ENCODE assay signal across 14 cellular contexts in the genomic region with DNA sequence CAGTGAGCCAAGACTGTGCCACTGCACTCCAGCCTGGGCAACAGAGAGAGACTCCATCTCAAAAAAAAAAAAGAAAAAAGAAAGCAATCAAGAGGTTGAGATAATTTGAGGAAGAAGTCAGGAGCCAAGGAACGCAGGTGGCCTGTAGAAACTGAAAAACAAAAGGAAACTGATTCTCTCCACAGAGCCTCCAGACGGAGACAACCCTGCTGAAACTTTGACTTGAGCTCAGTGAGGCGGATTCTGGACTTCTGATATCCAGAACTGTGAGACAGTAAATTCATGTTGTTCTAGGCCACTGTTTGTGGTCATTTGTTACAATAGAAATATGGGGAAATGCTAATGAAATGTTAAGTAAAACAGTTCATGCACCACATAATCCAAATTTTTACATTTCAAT. TPM values are rescaled to one million over a fixed set of nuclear protein-coding genes. Genes with fewer than 3 reads are reported as not detected.
"Had no signal": no experiment of that assay in that cellular context is flagged by ENCODE, and none has a peak within 500 bp of the region (broad histone marks: within the 10 kb centered on the region; RNA-seq: fewer than 3 reads in every experiment).

No MANE protein-coding gene starts in this region.

- H3K27ac Mint-ChIP-seq: activated T-helper 1 cell treated with anti-CD3 and anti-CD28 coated beads, Interleukin-12 subunit alpha, Interleukin-12 subunit beta, Interleukin-2, Interleukin-4 antibody, amounts not matched to agents 30 ng/mL and 10 ng/mL and 1 ng/mL, durations not matched to agents 14 hours and 24 hours and 36 hours had no signal

- H3K4me3 Mint-ChIP-seq: activated T-helper 1 cell treated with anti-CD3 and anti-CD28 coated beads, Interleukin-12 subunit alpha, Interleukin-12 subunit beta, Interleukin-2, Interleukin-4 antibody, amounts not matched to agents 30 ng/mL and 10 ng/mL and 1 ng/mL, durations not matched to agents 14 hours and 24 hours and 36 hours had no signal

- H3K9me3 ChIP-seq: adrenal gland, tibial artery, vagina had no signal

- H3K27me3 ChIP-seq: adrenal gland, tibial artery, vagina had no signal

- H3K4me3 ChIP-seq: adrenal gland, tibial artery, vagina had no signal

- FAIRE-seq: keratinocyte had no signal

- DNase-seq: activated CD4-positive, alpha-beta T cell treated with anti-CD3 and anti-CD28 coated beads, Interleukin-2, amount 50 U/mL, for 1 hour; adrenal gland; central memory CD4-positive, alpha-beta T cell; cortex of kidney; effector memory CD4-positive, alpha-beta T cell; T-helper 1 cell; tibial artery had no signal

- H3K36me3 ChIP-seq: adrenal gland had no signal

- H3K9me3 Mint-ChIP-seq: activated T-helper 1 cell treated with anti-CD3 and anti-CD28 coated beads, Interleukin-12 subunit alpha, Interleukin-12 subunit beta, Interleukin-2, Interleukin-4 antibody, amounts not matched to agents 30 ng/mL and 10 ng/mL and 1 ng/mL, durations not matched to agents 14 hours and 24 hours and 36 hours; neural crest cell had no signal

- H3K27ac ChIP-seq: epithelial cell of prostate, tibial artery, vagina had no signal

RNA-seq across cellular contexts. Expression of gene DNAAF1, which starts 33.6 kb away (rescaled TPM):
- total RNA-seq: activated T-helper 1 cell treated with anti-CD3 and anti-CD28 coated beads, Interleukin-12 subunit alpha, Interleukin-12 subunit beta, Interleukin-2, Interleukin-4 antibody, amounts not matched to agents 30 ng/mL and 10 ng/mL and 1 ng/mL, durations not matched to agents 14 hours and 24 hours and 36 hours; mesenteric fat pad; osteocyte; vagina had no signal
